ENCODE assay signal across 11 cellular contexts in the genomic region with DNA sequence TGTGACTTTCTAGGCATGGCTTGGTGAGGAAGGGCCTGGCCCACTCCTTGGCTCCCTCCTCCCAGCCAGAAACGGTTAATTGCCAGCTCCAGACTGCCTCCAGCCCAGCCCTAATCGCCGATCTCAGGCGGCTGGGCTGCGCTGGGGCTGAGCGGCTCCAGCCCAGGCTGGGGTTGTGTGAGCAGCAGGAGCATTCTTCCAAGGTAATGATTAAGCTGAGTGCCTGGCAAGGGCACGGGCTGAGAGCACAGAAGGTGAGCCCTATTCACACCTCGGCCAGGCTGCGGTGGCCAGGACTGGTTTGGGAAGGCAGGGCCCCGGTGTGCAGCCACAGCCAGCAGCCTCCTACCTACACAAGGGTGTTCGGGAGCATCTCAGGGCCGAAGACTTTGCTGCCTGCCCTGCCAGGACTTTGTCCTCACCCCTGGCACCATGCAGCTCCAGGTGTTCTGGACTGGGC. TPM values are rescaled to one million over a fixed set of nuclear protein-coding genes. Genes with fewer than 3 reads are reported as not detected.
DNase-seq lines count a peak whose midpoint lies in the region; ATAC-seq and TF ChIP-seq lines count a peak whose summit lies in the region.
"Had no signal": no experiment of that assay in that cellular context is flagged by ENCODE, and none has a peak within 500 bp of the region (broad histone marks: within the 10 kb centered on the region; RNA-seq: fewer than 3 reads in every experiment).

A gene (plus strand): TSS at position 257 of the 460 bp plus-strand sequence. CDS start 176 bp downstream, at position 433.

- ATAC-seq in HG03025 (IDR thresholded peaks at IDR 0.05; ENCODE audit: low FRiP score, unreplicated experiment): no peak
- ATAC-seq: activated CD4-positive, alpha-beta T cell treated with anti-CD3 and anti-CD28 coated beads for 36 hours had no signal

- no peaks in the 10 kb centered on the region for H3K9me3 ChIP-seq in endodermal cell (ENCODE audit: control insufficient read depth, low read length)

- no peak within 1 kb of the TSS for H3K4me3 ChIP-seq in endodermal cell (ENCODE audit: low read length)

- H3K9ac ChIP-seq in endodermal cell (ENCODE audit: extremely low read depth, low read length, poor library complexity, severe bottlenecking): no peak within 1 kb of the TSS

- peak; percentile 43 for DNase-seq in CD14-positive monocyte (ENCODE audit: low spot score)
- peak; percentile 26 for DNase-seq in M059J (ENCODE audit: low read depth)
- DNase-seq in endodermal cell: peak; percentile 88
- no peak for DNase-seq in mesothelial cell of epicardium (ENCODE audit: low spot score in 2 of 2, unreplicated experiment in 2 of 2)
- no peak for DNase-seq in middle frontal gyrus (ENCODE audit: extremely low spot score, low spot score)
- no peak for DNase-seq in GF-D8 (lab: John Stamatoyannopoulos, UW)
- DNase-seq in NOMO-1 treated with dmso at 0.1 percent for 144 hours (lab: John Stamatoyannopoulos, UW; ENCODE audit: unreplicated experiment): no peak
- DNase-seq: activated CD4-positive, alpha-beta T cell treated with anti-CD3 and anti-CD28 coated beads for 36 hours; CD4-positive, alpha-beta memory T cell had no signal

- H3K27ac Mint-ChIP-seq in CD14-positive monocyte: peak within 1 kb of the TSS in 1 of 7 donors; percentile 6
- no peak within 1 kb of the TSS for H3K27ac Mint-ChIP-seq in endodermal cell
- H3K27ac Mint-ChIP-seq in mesothelial cell of epicardium: peak within 1 kb of the TSS; percentile 63
- H3K27ac Mint-ChIP-seq: activated CD4-positive, alpha-beta T cell treated with anti-CD3 and anti-CD28 coated beads for 36 hours; activated naive CD8-positive, alpha-beta T cell; CD4-positive, alpha-beta memory T cell had no signal

- H3K27me3 Mint-ChIP-seq in CD14-positive monocyte (ENCODE audit: low read depth in 3 of 3) (peaks cover 0 to 4% (median 2%) of the 10 kb centered on the region in 3 donors), endodermal cell (ENCODE audit: insufficient read depth) (peaks cover 5% of the 10 kb centered on the region), mesothelial cell of epicardium (ENCODE audit: low read depth) (no peaks in the 10 kb centered on the region)
- H3K27me3 Mint-ChIP-seq: activated CD4-positive, alpha-beta T cell treated with anti-CD3 and anti-CD28 coated beads for 36 hours; activated naive CD8-positive, alpha-beta T cell had no signal

- 44 to 46% methylated on average over 11 to 12 of the region's 12 CpGs for WGBS in endodermal cell (ENCODE audit: insufficient coverage in 1 of 2, insufficient read length in 1 of 2), 2 experiments

- intact Hi-C loops in CD14-positive monocyte (cut with micrococcal nuclease): no loop called here

- H3K4me3 Mint-ChIP-seq in CD14-positive monocyte: no peak within 1 kb of the TSS
- H3K4me3 Mint-ChIP-seq in endodermal cell: no peak within 1 kb of the TSS
- H3K4me3 Mint-ChIP-seq in mesothelial cell of epicardium: peak within 1 kb of the TSS; percentile 1
- H3K4me3 Mint-ChIP-seq: activated CD4-positive, alpha-beta T cell treated with anti-CD3 and anti-CD28 coated beads for 36 hours; activated naive CD8-positive, alpha-beta T cell; CD4-positive, alpha-beta memory T cell had no signal

- H3K4me1 ChIP-seq in endodermal cell (ENCODE audit: control insufficient read depth, insufficient read depth, low read length): peaks cover 2% of the 10 kb centered on the region

- H3K27me3 ChIP-seq in endodermal cell (ENCODE audit: control insufficient read depth, insufficient read depth, low read length, poor library complexity, severe bottlenecking): no peaks in the 10 kb centered on the region

- H3K9me3 Mint-ChIP-seq in CD14-positive monocyte (peaks cover 0 to 2% (median 0%) of the 10 kb centered on the region in 7 donors), endodermal cell (no peaks in the 10 kb centered on the region), mesothelial cell of epicardium (no peaks in the 10 kb centered on the region)
- H3K9me3 Mint-ChIP-seq: CD4-positive, alpha-beta memory T cell had no signal

- TF ChIP-seq CTCF in CD14-positive monocyte (IDR thresholded peaks at IDR 0.05): no peak
- no peak for TF ChIP-seq CTCF in endodermal cell (conservative IDR thresholded peaks at IDR 0.05)
- no peak for TF ChIP-seq CTCF in mesothelial cell of epicardium (IDR thresholded peaks at IDR 0.05; ENCODE audit: unreplicated experiment)

- no peaks in the 10 kb centered on the region for H3K36me3 ChIP-seq in endodermal cell (ENCODE audit: control insufficient read depth, insufficient read depth, low read length)

- H3K27ac ChIP-seq in endodermal cell (ENCODE audit: low read depth, low read length): no peak within 1 kb of the TSS

- H3K36me3 Mint-ChIP-seq in CD14-positive monocyte (no peaks in the 10 kb centered on the region), endodermal cell (ENCODE audit: low read depth) (no peaks in the 10 kb centered on the region), mesothelial cell of epicardium (no peaks in the 10 kb centered on the region)
- H3K36me3 Mint-ChIP-seq: activated naive CD8-positive, alpha-beta T cell; CD4-positive, alpha-beta memory T cell had no signal

- peaks cover 54% of the 10 kb centered on the region for H3K4me1 Mint-ChIP-seq in CD14-positive monocyte
- peaks cover 26% of the 10 kb centered on the region for H3K4me1 Mint-ChIP-seq in endodermal cell
- H3K4me1 Mint-ChIP-seq in mesothelial cell of epicardium: peaks cover 57% of the 10 kb centered on the region

RNA-seq across cellular contexts. Expression of the gene that starts here (rescaled TPM):
- not detected for polyA plus RNA-seq in CD14-positive monocyte
- 2.2 TPM in 1 of 2 replicates, not detected in the other for total RNA-seq in M059J (2014; rRNA removed; shearing (Covaris generic))
- total RNA-seq in endodermal cell (not detected), mesothelial cell of epicardium (0.67 to 0.71 TPM (median 0.68 TPM) in 3 replicates)
- polyA plus RNA-seq in endodermal cell (2013, experiment 1 of 2): 0.21 TPM
- polyA plus RNA-seq in endodermal cell (2013, experiment 2 of 2): 0.12 TPM
- total RNA-seq: activated CD4-positive, alpha-beta T cell treated with anti-CD3 and anti-CD28 coated beads for 36 hours; CD4-positive, alpha-beta memory T cell had no signal
- polyA plus RNA-seq: CD4-positive, alpha-beta memory T cell had no signal

Comparison
In these comparisons a context has a peak if more than half of its experiments do, and no peak if none do; other contexts are left out.
1. Peak in DNase-seq in CD14-positive monocyte; RNA of the gene not detected or under 1 TPM.
2. Peak in DNase-seq in endodermal cell; RNA of the gene not detected or under 1 TPM.